In genomic region chr5:150152636-150153462, GRCh38 we compare ENCODE assay signal across 14 cellular contexts. TPM values are rescaled to one million over a fixed set of nuclear protein-coding genes. Genes with fewer than 3 reads are reported as not detected.
DNase-seq lines count a peak whose midpoint lies in the region; ATAC-seq, FAIRE-seq and TF ChIP-seq lines count a peak whose summit lies in the region.
"Had no signal": no experiment of that assay in that cellular context is flagged by ENCODE, and none has a peak within 500 bp of the region (broad histone marks: within the 10 kb centered on the region; RNA-seq: fewer than 3 reads in every experiment).

No MANE protein-coding gene starts in this region.

- intact Hi-C loops in HepG2 (cut with micrococcal nuclease; ENCODE audit: unreplicated experiment) (no loop called here), right lobe of liver (cut with DNase I) (no loop called here), aorta (cut with DNase I) (no loop called here)

- TF ChIP-seq RAD21 in HepG2 (CRISPR knock-in tag; IDR thresholded peaks at IDR 0.05) = no peak

- H3K27me3 ChIP-seq in HepG2 (ENCODE audit: control insufficient read depth in 1 of 2, insufficient read depth in 2 of 2, low read length in 2 of 2) = peaks cover 2 to 35% of the 10 kb centered on the region in 2 experiments; a peak in 3 of 5 replicates
- H3K27me3 ChIP-seq in right lobe of liver = no peaks in the 10 kb centered on the region
- H3K27me3 ChIP-seq in aorta (ENCODE audit: control insufficient read depth in 1 of 2, insufficient read depth in 2 of 2, low read length in 1 of 2) = no peaks in the 10 kb centered on the region

- CTCF ChIA-PET in HepG2 (lab: Yijun Ruan, JAX; ENCODE audit: low intra/inter-chr PET ratio, low total read pairs) = no interaction called here
- CTCF ChIA-PET in HEK293T (lab: Yijun Ruan, JAX) = interaction anchor here (0.9 kb wide), 1 partner anchor 9 kb away, joined by 3 read pairs; no protein-coding TSS in a partner anchor

- no peaks in the 10 kb centered on the region for H3K9me3 Mint-ChIP-seq in osteocyte (ENCODE audit: unreplicated experiment)
- H3K9me3 Mint-ChIP-seq: CD4-positive, alpha-beta T cell had no signal

- H3K79me2 ChIP-seq in HepG2 (ENCODE audit: insufficient read depth, low read length) = no peaks in the 10 kb centered on the region

- H3K4me3 Mint-ChIP-seq in osteocyte (ENCODE audit: unreplicated experiment) = peak overlapping the region; percentile 99
- H3K4me3 Mint-ChIP-seq: CD4-positive, alpha-beta T cell had no signal

- in situ Hi-C loops in HepG2 (cut with HindIII; ENCODE audit: extremely low pct_ligation_motif_present, low pct_unique_long_range_greater_than_20kb) = no loop called here

- peaks cover 70% of the 10 kb centered on the region for H3K4me1 Mint-ChIP-seq in osteocyte (ENCODE audit: unreplicated experiment)

- H3K4me3 ChIP-seq in HepG2 (replicated peaks in 1 of 3; ENCODE audit: insufficient read depth in 1 of 3, low read depth in 2 of 3, low read length in 3 of 3) (no peak overlapping the region), right lobe of liver (no peak overlapping the region), aorta (ENCODE audit: low read length in 2 of 2) (peak overlapping the region; percentile 42 to 98)

- TF ChIP-seq POLR2A in HepG2 (IDR thresholded peaks at IDR 0.05; ENCODE audit: insufficient read depth in 1 of 2, low read depth in 2 of 2, low read length in 2 of 2) (no peak), right lobe of liver (IDR thresholded peaks at IDR 0.05) (no peak)

- no peak overlapping the region for H3K9ac ChIP-seq in HepG2 (ENCODE audit: insufficient read depth, low read depth, low read length)

- POLR2A ChIA-PET in HepG2 (lab: Yijun Ruan, JAX) (interaction anchor here (5.2 kb wide), 1 partner anchor 15 kb away, joined by 31 read pairs; no protein-coding TSS in a partner anchor), HEK293T (lab: Yijun Ruan, JAX) (no interaction called here)

- ATAC-seq in HepG2 (peak; percentile 12), right lobe of liver (no peak), aorta (ENCODE audit: low FRiP score) (no peak)

- H3K36me3 ChIP-seq in HepG2 (replicated peaks in 1 of 2; ENCODE audit: control insufficient read depth in 1 of 2, insufficient read depth in 2 of 2, low read length in 2 of 2) (no peaks in the 10 kb centered on the region), right lobe of liver (no peaks in the 10 kb centered on the region), aorta (ENCODE audit: control insufficient read depth in 1 of 2, insufficient read depth in 2 of 2, low read length in 1 of 2) (no peaks in the 10 kb centered on the region)

- no peak overlapping the region for H3K27ac ChIP-seq in HepG2 (ENCODE audit: extremely low read length, insufficient read depth, low read length)
- H3K27ac ChIP-seq in right lobe of liver = no peak overlapping the region
- peak overlapping the region in 1 of 2 donors; percentile 97 for H3K27ac ChIP-seq in aorta (ENCODE audit: low read depth in 1 of 2, low read length in 2 of 2)
- H3K27ac ChIP-seq: epithelial cell of prostate had no signal

- no peak for FAIRE-seq in HepG2 (lab: Jason Lieb, UNC)

- H2AFZ ChIP-seq in HepG2 (ENCODE audit: low read length) = no peak overlapping the region

- H3K4me1 ChIP-seq in HepG2 (ENCODE audit: insufficient read depth, low read length) (peaks cover 54% of the 10 kb centered on the region), right lobe of liver (no peaks in the 10 kb centered on the region), aorta (ENCODE audit: control insufficient read depth in 1 of 2, insufficient read depth in 2 of 2, low read length in 2 of 2) (peaks cover 3% of the 10 kb centered on the region in 2 donors)

- no peak for DNase-seq in HepG2 (ENCODE audit: low spot score)
- no peak for DNase-seq in right lobe of liver
- peak; percentile 62 for DNase-seq in fibroblast of gingiva (ENCODE audit: low read depth)
- no peak for DNase-seq in osteocyte (ENCODE audit: extremely low spot score, unreplicated experiment)
- no peak for DNase-seq in aorta
- no peak for DNase-seq in HEK293T (ENCODE audit: extremely low spot score)
- DNase-seq in NCI-H345 treated with DMSO at 0.1 percent for 48 hours (lab: John Stamatoyannopoulos, UW; ENCODE audit: unreplicated experiment) = no peak
- DNase-seq in NCI-H1694 (lab: John Stamatoyannopoulos, UW) = no peak
- DNase-seq: activated gamma-delta T cell treated with Interleukin-2 at 50 U/mL for 16 hours; CD4-positive, alpha-beta T cell; NCI-H2029; stimulated activated CD4-positive, alpha-beta T cell treated with anti-CD3 and anti-CD28 coated beads, Interleukin-15, amount 100 ng/mL, for 24 hours; stimulated activated naive CD4-positive, alpha-beta T cell had no signal

- BruUV-seq in HepG2 (replicated peaks; lab: Mats Ljungman, UMichigan) = no TSS peak

- H3K27me3 Mint-ChIP-seq in osteocyte (ENCODE audit: unreplicated experiment) = no peaks in the 10 kb centered on the region

- H4K20me1 ChIP-seq in HepG2 (ENCODE audit: insufficient read depth, low read length) = no peaks in the 10 kb centered on the region

- H3K9me3 ChIP-seq in HepG2 (ENCODE audit: low read length) = no peaks in the 10 kb centered on the region
- H3K9me3 ChIP-seq in right lobe of liver = no peaks in the 10 kb centered on the region
- H3K9me3 ChIP-seq in aorta (ENCODE audit: control insufficient read depth, low read length) = no peaks in the 10 kb centered on the region

- 15% methylated on average over 5 of the region's 12 CpGs for WGBS in HepG2 (ENCODE audit: low lambda C conversion rate)
- 70% methylated on average over 2 of the region's 12 CpGs for WGBS in right lobe of liver (ENCODE audit: insufficient coverage, low coverage, low lambda C conversion rate, missing lambda C conversion rate)
- 14 to 20% methylated on average over 12 of the region's 12 CpGs for WGBS in aorta, 2 donors

- H3K4me2 ChIP-seq in HepG2 (ENCODE audit: low read depth, low read length) = no peak overlapping the region; the same call in 1 of the 2 replicates

- TF ChIP-seq CTCF in HepG2 (CRISPR knock-in tag; IDR thresholded peaks at IDR 0.05) (no peak), right lobe of liver (IDR thresholded peaks at IDR 0.05) (no peak), osteocyte (IDR thresholded peaks at IDR 0.05) (no peak)

- peaks cover 36% of the 10 kb centered on the region for H3K36me3 Mint-ChIP-seq in osteocyte (ENCODE audit: unreplicated experiment)

- H3K27ac Mint-ChIP-seq in osteocyte (ENCODE audit: unreplicated experiment) = peak overlapping the region; percentile 94
- H3K27ac Mint-ChIP-seq: CD4-positive, alpha-beta T cell had no signal

- TF ChIP-seq EP300 in HepG2 (IDR thresholded peaks at IDR 0.05; ENCODE audit: low read depth in 2 of 2, low read length in 2 of 2) = no peak
- TF ChIP-seq EP300 in HepG2 (CRISPR knock-in tag; IDR thresholded peaks at IDR 0.05; ENCODE audit: borderline replicate concordance) = no peak

RNA-seq across cellular contexts. Expression of gene PDGFRB, which starts 2.8 kb away (rescaled TPM):
- total RNA-seq in HepG2 (2016; rRNA removed; fragmentation: Illumina TruSeq; extraction: Trizol) = 1.5 and 4.0 TPM in 2 replicates
- total RNA-seq in HepG2 (2016; cell fraction: cytosol; rRNA removed; fragmentation: Illumina TruSeq; extraction: Trizol; ENCODE audit: low read depth) = 1.3 and 1.5 TPM in 2 replicates
- 2.3 and 5.0 TPM in 2 replicates for total RNA-seq in HepG2 (2016; cell fraction: insoluble cytoplasmic fraction; rRNA removed; fragmentation: Illumina TruSeq; extraction: Trizol)
- total RNA-seq in HepG2 (2016; cell fraction: membrane; rRNA removed; fragmentation: Illumina TruSeq; extraction: Trizol) = 2.2 and 3.9 TPM in 2 replicates
- total RNA-seq in HepG2 (2016; cell fraction: nucleus; rRNA removed; fragmentation: Illumina TruSeq; extraction: Trizol) = 3.0 and 4.6 TPM in 2 replicates
- 15.3 and 21.0 TPM in 2 replicates for polyA plus RNA-seq in HepG2 (2011; rRNA removed)
- 8.7 and 14.4 TPM in 2 replicates for polyA plus RNA-seq in HepG2 (2011; cell fraction: cytosol; rRNA removed)
- 26.2 and 40.5 TPM in 2 replicates for polyA plus RNA-seq in HepG2 (2011; cell fraction: nucleus; rRNA removed)
- polyA plus RNA-seq in HepG2 (2012) = 6.3 and 14.3 TPM in 2 replicates
- 0.71 and 1.4 TPM in 2 replicates for polyA plus RNA-seq in HepG2 (2016; cell fraction: cytosol; fragmentation: Illumina TruSeq; extraction: Trizol; ENCODE audit: low read depth)
- 1.6 TPM in 2 replicates for polyA plus RNA-seq in HepG2 (2016; cell fraction: insoluble cytoplasmic fraction; fragmentation: Illumina TruSeq; extraction: Trizol; ENCODE audit: low read depth)
- polyA plus RNA-seq in HepG2 (2016; cell fraction: membrane; fragmentation: Illumina TruSeq; extraction: Trizol; ENCODE audit: low read depth) = 1.5 and 1.7 TPM in 2 replicates
- 3.9 TPM in 2 replicates for polyA plus RNA-seq in HepG2 (2016; cell fraction: nucleus; fragmentation: Illumina TruSeq; extraction: Trizol; ENCODE audit: insufficient read depth, low read depth)
- 9.0 and 60.1 TPM in 2 replicates for polyA minus RNA-seq in HepG2 (2011; rRNA and poly(A)+ RNA removed; ENCODE audit: low replicate concordance)
- 6.6 and 10.6 TPM in 2 replicates for polyA minus RNA-seq in HepG2 (2011; cell fraction: cytosol; rRNA and poly(A)+ RNA removed)
- 24.5 and 47.1 TPM in 2 replicates for polyA minus RNA-seq in HepG2 (2011; cell fraction: nucleus; rRNA and poly(A)+ RNA removed)
- 10 to 100 TPM in 2 of 6 experiments, 1 to 10 TPM in 4; 6.8 to 19.5 (median 9.4) TPM for total RNA-seq in right lobe of liver
- total RNA-seq in osteocyte = 1,093 and 1,131 TPM in 2 replicates
- 100 to 1,000 TPM; 217 to 360 TPM for total RNA-seq in aorta
- 100 to 1,000 TPM in 1 of 2 donors, 10 to 100 TPM in 1; 44.0 to 353 TPM for polyA plus RNA-seq in aorta
- total RNA-seq: CD4-positive, alpha-beta T cell had no signal

RNA-seq across cellular contexts. Expression of gene CDX1, which starts 13.7 kb away (rescaled TPM):
- total RNA-seq in HepG2 (2016; rRNA removed; fragmentation: Illumina TruSeq; extraction: Trizol) = not detected in 2 replicates
- not detected in 2 replicates for total RNA-seq in HepG2 (2016; cell fraction: cytosol; rRNA removed; fragmentation: Illumina TruSeq; extraction: Trizol; ENCODE audit: low read depth)
- total RNA-seq in HepG2 (2016; cell fraction: insoluble cytoplasmic fraction; rRNA removed; fragmentation: Illumina TruSeq; extraction: Trizol) = not detected in 2 replicates
- total RNA-seq in HepG2 (2016; cell fraction: membrane; rRNA removed; fragmentation: Illumina TruSeq; extraction: Trizol) = not detected in 2 replicates
- not detected in 2 replicates for total RNA-seq in HepG2 (2016; cell fraction: nucleus; rRNA removed; fragmentation: Illumina TruSeq; extraction: Trizol)
- 0.05 TPM in 1 of 2 replicates, not detected in the other for polyA plus RNA-seq in HepG2 (2011; rRNA removed)
- polyA plus RNA-seq in HepG2 (2011; cell fraction: cytosol; rRNA removed) = not detected in 2 replicates
- polyA plus RNA-seq in HepG2 (2011; cell fraction: nucleus; rRNA removed) = not detected in 2 replicates
- not detected in 2 replicates for polyA plus RNA-seq in HepG2 (2012)
- not detected in 2 replicates for polyA plus RNA-seq in HepG2 (2016; cell fraction: cytosol; fragmentation: Illumina TruSeq; extraction: Trizol; ENCODE audit: low read depth)
- not detected in 2 replicates for polyA plus RNA-seq in HepG2 (2016; cell fraction: insoluble cytoplasmic fraction; fragmentation: Illumina TruSeq; extraction: Trizol; ENCODE audit: low read depth)
- polyA plus RNA-seq in HepG2 (2016; cell fraction: membrane; fragmentation: Illumina TruSeq; extraction: Trizol; ENCODE audit: low read depth) = not detected in 2 replicates
- polyA plus RNA-seq in HepG2 (2016; cell fraction: nucleus; fragmentation: Illumina TruSeq; extraction: Trizol; ENCODE audit: insufficient read depth, low read depth) = not detected in 2 replicates
- not detected in 2 replicates for polyA minus RNA-seq in HepG2 (2011; rRNA and poly(A)+ RNA removed; ENCODE audit: low replicate concordance)
- not detected in 2 replicates for polyA minus RNA-seq in HepG2 (2011; cell fraction: cytosol; rRNA and poly(A)+ RNA removed)
- polyA minus RNA-seq in HepG2 (2011; cell fraction: nucleus; rRNA and poly(A)+ RNA removed) = not detected in 2 replicates
- not detected for total RNA-seq in right lobe of liver
- 0.71 and 1.0 TPM in 2 replicates for total RNA-seq in osteocyte
- not detected for total RNA-seq in aorta
- polyA plus RNA-seq in aorta = 10 to 100 TPM in 1 of 2 donors, under 1 TPM in 1; 0.69 to 30.2 TPM
- total RNA-seq: CD4-positive, alpha-beta T cell had no signal

RNA-seq across cellular contexts. Expression of gene SLC6A7, which starts 37.0 kb away (rescaled TPM):
- total RNA-seq in HepG2 (2016; rRNA removed; fragmentation: Illumina TruSeq; extraction: Trizol) (not detected in 2 replicates), right lobe of liver (not detected), osteocyte (not detected in 2 replicates), aorta (not detected)
- not detected in 2 replicates for total RNA-seq in HepG2 (2016; cell fraction: cytosol; rRNA removed; fragmentation: Illumina TruSeq; extraction: Trizol; ENCODE audit: low read depth)
- total RNA-seq in HepG2 (2016; cell fraction: insoluble cytoplasmic fraction; rRNA removed; fragmentation: Illumina TruSeq; extraction: Trizol) = not detected in 2 replicates
- total RNA-seq in HepG2 (2016; cell fraction: membrane; rRNA removed; fragmentation: Illumina TruSeq; extraction: Trizol) = not detected in 2 replicates
- total RNA-seq in HepG2 (2016; cell fraction: nucleus; rRNA removed; fragmentation: Illumina TruSeq; extraction: Trizol) = not detected in 2 replicates
- polyA plus RNA-seq in HepG2 (2011; rRNA removed) (not detected in 2 replicates), aorta (under 1 TPM; 0.25 to 0.41 TPM)
- polyA plus RNA-seq in HepG2 (2011; cell fraction: cytosol; rRNA removed) = not detected in 2 replicates
- polyA plus RNA-seq in HepG2 (2011; cell fraction: nucleus; rRNA removed) = not detected in 2 replicates
- not detected in 2 replicates for polyA plus RNA-seq in HepG2 (2012)
- not detected in 2 replicates for polyA plus RNA-seq in HepG2 (2016; cell fraction: cytosol; fragmentation: Illumina TruSeq; extraction: Trizol; ENCODE audit: low read depth)
- not detected in 2 replicates for polyA plus RNA-seq in HepG2 (2016; cell fraction: insoluble cytoplasmic fraction; fragmentation: Illumina TruSeq; extraction: Trizol; ENCODE audit: low read depth)
- not detected in 2 replicates for polyA plus RNA-seq in HepG2 (2016; cell fraction: membrane; fragmentation: Illumina TruSeq; extraction: Trizol; ENCODE audit: low read depth)
- not detected in 2 replicates for polyA plus RNA-seq in HepG2 (2016; cell fraction: nucleus; fragmentation: Illumina TruSeq; extraction: Trizol; ENCODE audit: insufficient read depth, low read depth)
- 0.72 TPM in 1 of 2 replicates, not detected in the other for polyA minus RNA-seq in HepG2 (2011; rRNA and poly(A)+ RNA removed; ENCODE audit: low replicate concordance)
- polyA minus RNA-seq in HepG2 (2011; cell fraction: cytosol; rRNA and poly(A)+ RNA removed) = not detected in 2 replicates
- polyA minus RNA-seq in HepG2 (2011; cell fraction: nucleus; rRNA and poly(A)+ RNA removed) = not detected in 2 replicates
- total RNA-seq: CD4-positive, alpha-beta T cell had no signal

Comparison
In these comparisons a context has a peak if more than half of its experiments do, and no peak if none do; other contexts are left out.
1. H3K4me3 ChIP-seq: peak in aorta (2 of 2); none in HepG2 (0 of 3) and right lobe of liver (0 of 3).
2. RNA of gene PDGFRB, which starts 2.8 kb away (total RNA-seq): 1,093 to 1,131 TPM in osteocyte and 217 to 360 TPM in aorta; 6.8 to 19.5 TPM in right lobe of liver and 1.3 to 5.0 TPM in HepG2; every median in the first group is over 10 times any median in the second.